8 cellular contexts compared by ENCODE assay signal in genomic region chr3:31695280-31696008, GRCh38.
DNase-seq lines count a peak whose midpoint lies in the region; ATAC-seq and TF ChIP-seq lines count a peak whose summit lies in the region.

No MANE protein-coding gene starts in this region.

- H3K27ac ChIP-seq in left ventricle myocardium inferior (replicated peaks) (no peak overlapping the region), heart left ventricle (no peak overlapping the region), OCI-LY3 (ENCODE audit: low read length) (no peak overlapping the region), upper lobe of right lung (no peak overlapping the region), psoas muscle (no peak overlapping the region)

- H3K36me3 ChIP-seq in left ventricle myocardium inferior, result peaks cover 6% of the 10 kb centered on the region
- H3K36me3 ChIP-seq in heart left ventricle, result no peaks in the 10 kb centered on the region
- H3K36me3 ChIP-seq in OCI-LY3 (replicated peaks; ENCODE audit: low read depth, low read length), result peaks cover 4% of the 10 kb centered on the region
- no peaks in the 10 kb centered on the region for H3K36me3 ChIP-seq in upper lobe of right lung
- no peaks in the 10 kb centered on the region for H3K36me3 ChIP-seq in psoas muscle (ENCODE audit: insufficient read depth in 1 of 2, low read depth in 1 of 2)

- TF ChIP-seq CTCF in left ventricle myocardium inferior (IDR thresholded peaks at IDR 0.05; ENCODE audit: borderline replicate concordance) (peak; percentile 43), heart left ventricle (IDR thresholded peaks at IDR 0.05) (peak in 6 of 12 donors; percentile 10 to 35 (median 21)), OCI-LY3 (IDR thresholded peaks at IDR 0.05; ENCODE audit: low read depth, low read length) (peak; percentile 59), choroid plexus epithelial cell (conservative IDR thresholded peaks at IDR 0.05; ENCODE audit: low read depth, low read length) (peak; percentile 52), upper lobe of right lung (IDR thresholded peaks at IDR 0.05) (peak; percentile 31), psoas muscle (IDR thresholded peaks at IDR 0.05) (no peak)

- WGBS in heart left ventricle, 4 donors, result 74 to 90% (median 84%) methylated on average over 2 of the region's 2 CpGs
- WGBS in psoas muscle, 3 donors, result 91 to 97% (median 96%) methylated on average over 2 of the region's 2 CpGs

- H3K27me3 ChIP-seq in left ventricle myocardium inferior (ENCODE audit: low read depth) (no peaks in the 10 kb centered on the region), heart left ventricle (no peaks in the 10 kb centered on the region), OCI-LY3 (ENCODE audit: low read depth, low read length) (no peaks in the 10 kb centered on the region), upper lobe of right lung (no peaks in the 10 kb centered on the region), psoas muscle (ENCODE audit: insufficient read depth in 3 of 3, low read length in 2 of 3) (no peaks in the 10 kb centered on the region)

- no peaks in the 10 kb centered on the region for H4K20me1 ChIP-seq in OCI-LY3 (ENCODE audit: insufficient read depth, low read length)

- no peak overlapping the region for H3K4me2 ChIP-seq in OCI-LY3 (ENCODE audit: low read length)

- DNase-seq in left ventricle myocardium inferior (no peak), heart left ventricle (no peak), choroid plexus epithelial cell (ENCODE audit: low read depth) (peak; percentile 44), upper lobe of right lung (no peak), psoas muscle (no peak)

- H3K4me3 ChIP-seq in left ventricle myocardium inferior (no peak overlapping the region), heart left ventricle (no peak overlapping the region), OCI-LY3 (ENCODE audit: low read length) (no peak overlapping the region), choroid plexus epithelial cell (ENCODE audit: low read depth, low read length) (no peak overlapping the region), upper lobe of right lung (no peak overlapping the region), psoas muscle (no peak overlapping the region)

- no peak overlapping the region for H3K9ac ChIP-seq in OCI-LY3 (ENCODE audit: low read length)

- peaks cover 8% of the 10 kb centered on the region for H3K4me1 ChIP-seq in left ventricle myocardium inferior
- peaks cover 0 to 5% (median 0%) of the 10 kb centered on the region in 12 donors for H3K4me1 ChIP-seq in heart left ventricle
- no peaks in the 10 kb centered on the region for H3K4me1 ChIP-seq in OCI-LY3 (ENCODE audit: low read length)
- no peaks in the 10 kb centered on the region for H3K4me1 ChIP-seq in upper lobe of right lung
- no peaks in the 10 kb centered on the region for H3K4me1 ChIP-seq in psoas muscle

- no peaks in the 10 kb centered on the region for H3K79me2 ChIP-seq in OCI-LY3 (ENCODE audit: low read length)

- ATAC-seq in heart left ventricle (no peak), upper lobe of right lung (peak; percentile 48), HG03469 (IDR thresholded peaks at IDR 0.05; ENCODE audit: unreplicated experiment) (no peak), psoas muscle (no peak), HG03439 (IDR thresholded peaks at IDR 0.05; ENCODE audit: unreplicated experiment) (no peak)

- H3K9me3 ChIP-seq in left ventricle myocardium inferior (replicated peaks) (peaks cover 9% of the 10 kb centered on the region), heart left ventricle (peaks cover 0 to 9% (median 0%) of the 10 kb centered on the region in 12 donors), OCI-LY3 (ENCODE audit: insufficient read depth, low read length) (no peaks in the 10 kb centered on the region), upper lobe of right lung (no peaks in the 10 kb centered on the region), psoas muscle (no peaks in the 10 kb centered on the region)

- intact Hi-C loops in left ventricle myocardium inferior (cut with micrococcal nuclease) (no loop called here), heart left ventricle (cut with DNase I) (loop anchor here in 1 of 10 donors (10.0 kb wide), 1 partner anchor 449 kb away; no protein-coding TSS in a partner anchor), upper lobe of right lung (cut with DNase I) (no loop called here), psoas muscle (cut with DNase I) (no loop called here)

- H2AFZ ChIP-seq in OCI-LY3 (ENCODE audit: low read depth, low read length), result no peak overlapping the region

- TF ChIP-seq POLR2A in heart left ventricle (IDR thresholded peaks at IDR 0.05), result no peak
